In the genomic region with DNA sequence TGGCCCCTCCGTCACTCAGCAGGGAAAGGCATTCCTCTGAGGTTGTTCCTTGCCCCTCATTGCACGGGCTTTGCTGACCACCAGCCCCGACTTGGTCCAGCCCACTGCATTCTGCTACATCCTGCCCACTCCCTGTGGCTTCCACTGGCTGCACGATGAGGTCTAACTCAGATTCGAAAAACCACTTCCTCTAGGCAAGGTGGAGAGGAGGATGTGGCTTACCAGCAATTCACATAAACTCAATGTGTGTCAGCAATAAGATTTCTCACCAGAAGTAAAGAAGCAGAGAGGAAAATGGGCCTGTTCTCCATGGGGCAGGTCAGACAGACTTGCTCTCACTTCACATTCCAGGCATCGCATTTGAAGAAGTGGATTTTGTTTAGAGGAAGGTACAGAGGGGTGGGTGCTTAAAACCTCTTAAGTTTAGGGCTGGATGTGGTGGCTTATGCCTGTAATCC, we compare ENCODE assay signal across 8 cellular contexts. TPM values are rescaled to one million over a fixed set of nuclear protein-coding genes. Genes with fewer than 3 reads are reported as not detected.
DNase-seq lines count a peak whose midpoint lies in the region; ATAC-seq, FAIRE-seq and TF ChIP-seq lines count a peak whose summit lies in the region.

No MANE protein-coding gene starts in this region.

- H4K20me1 ChIP-seq in GM12878 (ENCODE audit: control insufficient read depth, insufficient read depth): no peaks in the 10 kb centered on the region

- H3K27me3 Mint-ChIP-seq in stimulated activated naive CD8-positive, alpha-beta T cell treated with anti-CD3 and anti-CD28 coated beads, Interleukin-15, amount 100 ng/mL, for 72 hours: no peaks in the 10 kb centered on the region

- peak overlapping the region; percentile 92 for H3K27ac ChIP-seq in GM12878 (ENCODE audit: control insufficient read depth, insufficient read depth)
- no peak overlapping the region for H3K27ac ChIP-seq in suprapubic skin

- CTCF ChIA-PET in GM12878 (lab: Yijun Ruan, JAX): interaction anchor here (0.6 to 4.7 kb wide), 4 partner anchors 11 to 120 kb away, joined by 3 to 59 read pairs (median 4); a partner anchor contains a TSS

- peaks cover 96% of the 10 kb centered on the region for H3K4me1 Mint-ChIP-seq in stimulated activated naive CD8-positive, alpha-beta T cell treated with anti-CD3 and anti-CD28 coated beads, Interleukin-15, amount 100 ng/mL, for 72 hours

- RAD21 ChIA-PET in GM12878 (lab: Charles Lee; ENCODE audit: unreplicated experiment): interaction anchor here (1.1 to 5.5 kb wide), 7 partner anchors 9 to 188 kb away, joined by 3 to 90 read pairs (median 16); a partner anchor contains a TSS

- peaks cover 5 to 8% of the 10 kb centered on the region in 2 donors for H3K9me3 Mint-ChIP-seq in stimulated activated naive CD8-positive, alpha-beta T cell treated with anti-CD3 and anti-CD28 coated beads, Interleukin-15, amount 100 ng/mL, for 72 hours

- no peaks in the 10 kb centered on the region for H3K27me3 ChIP-seq in GM12878 (replicated peaks in 1 of 2; ENCODE audit: control insufficient read depth in 2 of 2, insufficient read depth in 2 of 2, low read length in 1 of 2)
- H3K27me3 ChIP-seq in suprapubic skin: no peaks in the 10 kb centered on the region

- POLR2A ChIA-PET in GM12878 (lab: Charles Lee): interaction anchor here (1.1 to 4.6 kb wide), 5 partner anchors 9 to 35 kb away, joined by 3 to 108 read pairs (median 12); a partner anchor contains a TSS

- FAIRE-seq in GM12878 (lab: Jason Lieb, UNC): peak; percentile 86

- peak; percentile 62 for DNase-seq in activated T-cell treated with anti-CD3 and anti-CD28 coated beads for 24 hours (ENCODE audit: low read depth)
- DNase-seq in activated T-cell treated with anti-CD3 and anti-CD28 coated beads for 4 hours: no peak
- peak; percentile 67 for DNase-seq in SIG-M5 treated with dmso at 0.1 percent for 504 hours (lab: John Stamatoyannopoulos, UW; ENCODE audit: unreplicated experiment)
- peak; percentile 96 for DNase-seq in GM12878 (ENCODE audit: low read depth, low spot score)
- peak; percentile 75 to 84 for DNase-seq in stimulated activated naive CD8-positive, alpha-beta T cell treated with anti-CD3 and anti-CD28 coated beads, Interleukin-15, amount 100 ng/mL, for 72 hours
- no peak for DNase-seq in suprapubic skin (ENCODE audit: low spot score in 2 of 2)
- DNase-seq in NCI-H1092 treated with DMSO at 0.1 percent for 48 hours (lab: John Stamatoyannopoulos, UW): no peak

- peak; percentile 59 for ATAC-seq in HG03045 (IDR thresholded peaks at IDR 0.05; ENCODE audit: unreplicated experiment)
- ATAC-seq in GM12878: peak; percentile 78
- ATAC-seq in stimulated activated naive CD8-positive, alpha-beta T cell treated with anti-CD3 and anti-CD28 coated beads, Interleukin-15, amount 100 ng/mL, for 72 hours: peak; percentile 58

- peak overlapping the region; percentile 78 for H3K4me3 Mint-ChIP-seq in stimulated activated naive CD8-positive, alpha-beta T cell treated with anti-CD3 and anti-CD28 coated beads, Interleukin-15, amount 100 ng/mL, for 72 hours

- in situ Hi-C loops in GM12878 (cut with MboI): no loop called here

- peak overlapping the region; percentile 97 to 98 for H3K27ac Mint-ChIP-seq in stimulated activated naive CD8-positive, alpha-beta T cell treated with anti-CD3 and anti-CD28 coated beads, Interleukin-15, amount 100 ng/mL, for 72 hours

- TF ChIP-seq RAD21 in GM12878 (IDR thresholded peaks at IDR 0.05; ENCODE audit: insufficient read depth, low read depth, low read length): 0 out of 2 replicates have a peak, but pooled peaks have one; percentile 16

- H3K36me3 ChIP-seq in GM12878 (ENCODE audit: control insufficient read depth in 2 of 2, insufficient read depth in 2 of 2, low read length in 1 of 2) (peaks cover 4 to 8% of the 10 kb centered on the region in 2 experiments; a peak in 3 of 4 replicates), suprapubic skin (peaks cover 14% of the 10 kb centered on the region)

- no peaks in the 10 kb centered on the region; the same call in 1 of the 2 replicates for H3K79me2 ChIP-seq in GM12878 (ENCODE audit: control insufficient read depth, insufficient read depth, low read length)

- H3K4me3 ChIP-seq in GM12878: peak overlapping the region; percentile 29; the same call in 1 of the 2 replicates
- no peak overlapping the region for H3K4me3 ChIP-seq in suprapubic skin

- peak overlapping the region; percentile 54; the same call in 1 of the 2 replicates for H3K9ac ChIP-seq in GM12878 (ENCODE audit: control insufficient read depth, insufficient read depth, low read length)

- no peak overlapping the region for H2AFZ ChIP-seq in GM12878 (ENCODE audit: control insufficient read depth, low read depth, low read length)

- H3K4me1 ChIP-seq in GM12878 (ENCODE audit: control insufficient read depth, insufficient read depth, low read length) (peaks cover 53% of the 10 kb centered on the region), suprapubic skin (no peaks in the 10 kb centered on the region)

- TF ChIP-seq CTCF in GM12878 (IDR thresholded peaks at IDR 0.05 in 2 of 3, conservative IDR thresholded peaks at IDR 0.05 in 1 of 3; ENCODE audit: control insufficient read depth in 2 of 3, extremely low read depth in 1 of 3, insufficient read depth in 1 of 3, low read depth in 3 of 3, low read length in 3 of 3) (no peak), suprapubic skin (IDR thresholded peaks at IDR 0.05) (no peak)

- SMC1A ChIA-PET in GM12878 (lab: Charles Lee; ENCODE audit: uncharacterized antibody, unreplicated experiment): interaction anchor here (0.9 to 5.7 kb wide), 6 partner anchors 12 to 59 kb away, joined by 3 to 142 read pairs (median 6); a partner anchor contains a TSS

- H3K9me3 ChIP-seq in GM12878 (replicated peaks; ENCODE audit: control insufficient read depth, insufficient read depth, low read length): peaks cover 10% of the 10 kb centered on the region
- no peaks in the 10 kb centered on the region for H3K9me3 ChIP-seq in suprapubic skin

- no TSS peak for BruUV-seq in GM12878 (replicated peaks; lab: Mats Ljungman, UMichigan)

- TF ChIP-seq EP300 in GM12878 (IDR thresholded peaks at IDR 0.05; ENCODE audit: borderline replicate concordance in 1 of 2, control insufficient read depth in 1 of 2, low read depth in 2 of 2, low read length in 2 of 2) (peak; percentile 89 to 91), suprapubic skin (IDR thresholded peaks at IDR 0.05) (no peak)

- intact Hi-C loops in GM12878 (cut with micrococcal nuclease; ENCODE audit: unreplicated experiment): loop anchor here (1.0 to 2.0 kb wide), 2 partner anchors 21 to 57 kb away; no protein-coding TSS in a partner anchor

- TF ChIP-seq POLR2A in GM12878 (IDR thresholded peaks at IDR 0.05; ENCODE audit: low read depth, low read length): peak; percentile 34; the same call in 1 of the 2 replicates
- no peak for TF ChIP-seq POLR2A in suprapubic skin (IDR thresholded peaks at IDR 0.05)

- under 1% methylated on average over 6 of the region's 6 CpGs for whole genome bisulfite sequencing in GM12878 (ENCODE audit: insufficient coverage, insufficient replicate concordance, low lambda C conversion rate, missing lambda C conversion rate)
- WGBS in suprapubic skin: 69% methylated on average over 6 of the region's 6 CpGs

- H3K4me2 ChIP-seq in GM12878 (ENCODE audit: control insufficient read depth, insufficient read depth): peak overlapping the region; percentile 73

TF ChIP-seq in GM12878, 131 proteins besides CTCF, POLR2A, EP300 and RAD21 (continues in another document):
- TF ChIP-seq, protein P1, sequence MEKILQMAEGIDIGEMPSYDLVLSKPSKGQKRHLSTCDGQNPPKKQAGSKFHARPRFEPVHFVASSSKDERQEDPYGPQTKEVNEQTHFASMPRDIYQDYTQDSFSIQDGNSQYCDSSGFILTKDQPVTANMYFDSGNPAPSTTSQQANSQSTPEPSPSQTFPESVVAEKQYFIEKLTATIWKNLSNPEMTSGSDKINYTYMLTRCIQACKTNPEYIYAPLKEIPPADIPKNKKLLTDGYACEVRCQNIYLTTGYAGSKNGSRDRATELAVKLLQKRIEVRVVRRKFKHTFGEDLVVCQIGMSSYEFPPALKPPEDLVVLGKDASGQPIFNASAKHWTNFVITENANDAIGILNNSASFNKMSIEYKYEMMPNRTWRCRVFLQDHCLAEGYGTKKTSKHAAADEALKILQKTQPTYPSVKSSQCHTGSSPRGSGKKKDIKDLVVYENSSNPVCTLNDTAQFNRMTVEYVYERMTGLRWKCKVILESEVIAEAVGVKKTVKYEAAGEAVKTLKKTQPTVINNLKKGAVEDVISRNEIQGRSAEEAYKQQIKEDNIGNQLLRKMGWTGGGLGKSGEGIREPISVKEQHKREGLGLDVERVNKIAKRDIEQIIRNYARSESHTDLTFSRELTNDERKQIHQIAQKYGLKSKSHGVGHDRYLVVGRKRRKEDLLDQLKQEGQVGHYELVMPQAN (conservative IDR thresholded peaks at IDR 0.05): no peak
- TF ChIP-seq, protein P2, sequence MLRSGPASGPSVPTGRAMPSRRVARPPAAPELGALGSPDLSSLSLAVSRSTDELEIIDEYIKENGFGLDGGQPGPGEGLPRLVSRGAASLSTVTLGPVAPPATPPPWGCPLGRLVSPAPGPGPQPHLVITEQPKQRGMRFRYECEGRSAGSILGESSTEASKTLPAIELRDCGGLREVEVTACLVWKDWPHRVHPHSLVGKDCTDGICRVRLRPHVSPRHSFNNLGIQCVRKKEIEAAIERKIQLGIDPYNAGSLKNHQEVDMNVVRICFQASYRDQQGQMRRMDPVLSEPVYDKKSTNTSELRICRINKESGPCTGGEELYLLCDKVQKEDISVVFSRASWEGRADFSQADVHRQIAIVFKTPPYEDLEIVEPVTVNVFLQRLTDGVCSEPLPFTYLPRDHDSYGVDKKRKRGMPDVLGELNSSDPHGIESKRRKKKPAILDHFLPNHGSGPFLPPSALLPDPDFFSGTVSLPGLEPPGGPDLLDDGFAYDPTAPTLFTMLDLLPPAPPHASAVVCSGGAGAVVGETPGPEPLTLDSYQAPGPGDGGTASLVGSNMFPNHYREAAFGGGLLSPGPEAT (IDR thresholded peaks at IDR 0.05; ENCODE audit: low read depth): peak; percentile 74

RNA-seq across cellular contexts. Expression of a gene that starts 14.7 kb away (rescaled TPM):
- total RNA-seq in GM12878 (2013; cell fraction: nucleolus; rRNA removed): 1.0 TPM in 2 replicates
- total RNA-seq in GM12878 (2014; rRNA removed) (2.2 and 3.1 TPM in 2 replicates), GM12878 (2014; rRNA removed; fragmentation: Illumina TruSeq; extraction: Trizol) (0.76 and 1.1 TPM in 2 replicates), GM12878 (2021) (2.1 and 2.4 TPM in 2 replicates), suprapubic skin (1 to 10 TPM in 3 of 4 donors, under 1 TPM in 1; 0.95 to 4.3 (median 1.6) TPM)
- 0.76 TPM for polyA plus RNA-seq in GM12878 (2011; ENCODE audit: low read depth)
- polyA plus RNA-seq in GM12878 (2011; rRNA removed) (1.9 and 3.0 TPM in 2 replicates), GM12878 (2014; fragmentation: Illumina TruSeq; extraction: Trizol) (1.1 and 1.2 TPM in 2 replicates), GM12878 (2014; fragmentation: Nextera tagmentation; extraction: Ambion mirVana) (under 1 TPM; 0.06 to 0.35 TPM), GM12878 (2014; rRNA removed) (2.7 and 3.4 TPM in 2 replicates), GM12878 (2016; fragmentation: Nextera tagmentation; extraction: Ambion mirVana) (1 to 10 TPM; 1.8 TPM)
- 8.1 and 9.1 TPM in 2 replicates for polyA plus RNA-seq in GM12878 (2011; cell fraction: cytosol; rRNA removed)
- polyA plus RNA-seq in GM12878 (2011; cell fraction: nucleus; rRNA removed): 7.7 and 8.0 TPM in 2 replicates
- 1.1 and 1.3 TPM in 2 replicates for polyA plus RNA-seq in GM12878 (2012)
- 2.8 and 6.9 TPM in 2 replicates for polyA minus RNA-seq in GM12878 (2011; rRNA and poly(A)+ RNA removed)
- 1.2 and 3.3 TPM in 2 replicates for polyA minus RNA-seq in GM12878 (2011; cell fraction: cytosol; rRNA and poly(A)+ RNA removed)
- polyA minus RNA-seq in GM12878 (2011; cell fraction: nucleus; rRNA and poly(A)+ RNA removed): 1.6 and 1.7 TPM in 2 replicates

Comparison
In these comparisons a context has a peak if more than half of its experiments do, and no peak if none do; other contexts are left out.
1. DNase-seq: peak in activated T-cell treated with anti-CD3 and anti-CD28 coated beads for 24 hours (single experiment), SIG-M5 treated with dmso at 0.1 percent for 504 hours (single experiment), GM12878 (single experiment) and stimulated activated naive CD8-positive, alpha-beta T cell treated with anti-CD3 and anti-CD28 coated beads, Interleukin-15, amount 100 ng/mL, for 72 hours (2 of 2); none in activated T-cell treated with anti-CD3 and anti-CD28 coated beads for 4 hours (single experiment), suprapubic skin (0 of 2) and NCI-H1092 treated with DMSO at 0.1 percent for 48 hours (single experiment).
2. Peak in every context shown above with its lines, with median percentiles within 50 percentile points of each other: ATAC-seq.